In the genomic region with DNA sequence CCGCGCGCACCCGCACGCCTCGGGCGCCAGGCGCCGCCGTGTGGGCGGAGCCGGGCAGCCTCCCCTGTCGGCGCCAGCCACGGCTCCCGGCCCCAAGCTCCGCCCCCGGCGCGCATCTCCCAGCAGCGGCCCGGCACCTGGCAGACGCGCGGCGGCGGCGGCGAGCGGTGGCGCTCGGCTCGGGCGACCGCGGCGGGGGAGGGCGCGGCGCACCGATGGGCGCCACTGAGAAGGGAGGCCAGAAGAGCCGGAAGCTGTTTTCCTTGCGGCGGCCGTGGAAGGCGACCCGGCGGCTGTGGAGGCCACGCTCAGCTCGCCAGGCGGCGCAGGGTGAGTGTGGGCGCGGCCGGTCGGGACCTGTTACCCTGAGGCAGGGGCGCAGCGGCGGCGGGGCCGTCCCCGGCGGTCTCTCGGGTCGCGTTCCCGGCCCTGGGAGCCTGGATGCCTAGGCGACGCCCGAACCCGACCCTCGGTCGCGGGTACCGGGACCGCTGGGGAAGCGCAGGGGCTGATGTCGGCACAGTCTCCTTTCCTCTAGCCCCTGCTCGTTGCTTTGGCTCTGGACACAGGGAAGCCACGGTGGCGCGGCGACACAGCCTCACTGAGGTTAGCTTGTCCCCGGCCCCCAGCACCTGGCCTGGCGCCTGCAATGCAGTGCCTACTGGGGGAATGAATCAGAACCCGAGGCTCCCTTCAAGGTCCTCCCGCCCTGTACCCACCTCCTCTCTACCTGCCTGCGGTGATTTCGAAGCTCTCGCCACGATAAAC, we compare ENCODE assay signal across 8 cellular contexts. TPM values are rescaled to one million over a fixed set of nuclear protein-coding genes. Genes with fewer than 3 reads are reported as not detected.
A peak's percentile ranks its signal among the peaks of the same experiment; 100 is the strongest.
DNase-seq lines count a peak whose midpoint lies in the region; FAIRE-seq and TF ChIP-seq lines count a peak whose summit lies in the region.

No MANE protein-coding gene starts in this region.

- peaks cover 4% of the 10 kb centered on the region for H3K27me3 Mint-ChIP-seq in activated naive CD4-positive, alpha-beta T cell treated with anti-CD3 and anti-CD28 coated beads for 36 hours (ENCODE audit: low read depth)

- H3K4me1 Mint-ChIP-seq in activated naive CD4-positive, alpha-beta T cell treated with anti-CD3 and anti-CD28 coated beads for 36 hours (ENCODE audit: low read depth) = peaks cover 16% of the 10 kb centered on the region

- TF ChIP-seq POLR2A in H54 (IDR thresholded peaks at IDR 0.05; ENCODE audit: low read depth, low read length) = peak; percentile 73
- TF ChIP-seq POLR2A in ovary (IDR thresholded peaks at IDR 0.05) = no peak
- peak; percentile 22 to 69 for TF ChIP-seq POLR2A in tibial nerve (IDR thresholded peaks at IDR 0.05)

- TF ChIP-seq CTCF in ovary (IDR thresholded peaks at IDR 0.05) (no peak), tibial nerve (IDR thresholded peaks at IDR 0.05) (peak in 2 of 5 experiments; percentile 9 to 35)

- H3K9me3 ChIP-seq in ovary = no peaks in the 10 kb centered on the region
- H3K9me3 ChIP-seq in tibial nerve = no peaks in the 10 kb centered on the region

- intact Hi-C loops in activated naive CD4-positive, alpha-beta T cell treated with anti-CD3 and anti-CD28 coated beads for 36 hours (cut with micrococcal nuclease) = loop anchor here (1.0 to 5.0 kb wide), 6 partner anchors 11 to 510 kb away; a partner anchor contains a TSS
- intact Hi-C loops in head of caudate nucleus (cut with DNase I) = loop anchor here (10.0 kb wide), 1 partner anchor 60 kb away; no protein-coding TSS in a partner anchor
- intact Hi-C loops in ovary (cut with DNase I) = loop anchor here in 2 of 4 donors (10.0 kb wide), 2 partner anchors 160 to 170 kb away; a partner anchor contains a TSS

- WGBS in ovary, 3 donors = 0 to 1% (median 1%) methylated on average over 53 to 91 of the region's 92 CpGs
- 0 to 1% methylated on average over 11 to 51 of the region's 92 CpGs for WGBS in tibial nerve, 2 donors

- H3K36me3 Mint-ChIP-seq in activated naive CD4-positive, alpha-beta T cell treated with anti-CD3 and anti-CD28 coated beads for 36 hours (ENCODE audit: low read depth) = no peaks in the 10 kb centered on the region

- no peak overlapping the region for H3K27ac Mint-ChIP-seq in activated naive CD4-positive, alpha-beta T cell treated with anti-CD3 and anti-CD28 coated beads for 36 hours

- H3K36me3 ChIP-seq in ovary (no peaks in the 10 kb centered on the region), tibial nerve (no peaks in the 10 kb centered on the region)

- no peak overlapping the region for H3K27ac ChIP-seq in ovary
- H3K27ac ChIP-seq in tibial nerve = peak overlapping the region; percentile 60 to 80 (median 62)

- peak; percentile 75 for DNase-seq in GDM1 (lab: John Stamatoyannopoulos, UW)
- peak; percentile 91 for DNase-seq in H54 (ENCODE audit: insufficient read length, low spot score)
- peak; percentile 86 for DNase-seq in LoVo (ENCODE audit: low spot score)
- peak; percentile 50 for DNase-seq in SK-MEL-5 (ENCODE audit: low read depth, low spot score)
- DNase-seq in activated naive CD4-positive, alpha-beta T cell treated with anti-CD3 and anti-CD28 coated beads for 36 hours = peak; percentile 88
- DNase-seq in head of caudate nucleus = peak; percentile 68 to 96 (median 91)
- peak; percentile 64 to 79 (median 74) for DNase-seq in ovary
- DNase-seq in tibial nerve (ENCODE audit: low spot score in 2 of 2) = peak; percentile 40 to 53

- FAIRE-seq in H54 (lab: Jason Lieb, UNC) = no peak

- CTCF ChIA-PET in activated naive CD4-positive, alpha-beta T cell treated with anti-CD3 and anti-CD28 coated beads for 36 hours (lab: Charles Lee) = interaction anchor here (1.3 to 2.1 kb wide), 2 partner anchors 41 to 205 kb away, joined by 3 to 10 read pairs; no protein-coding TSS in a partner anchor

- H3K27me3 ChIP-seq in ovary (no peaks in the 10 kb centered on the region), tibial nerve (no peaks in the 10 kb centered on the region)

- no peak for TF ChIP-seq EP300 in ovary (IDR thresholded peaks at IDR 0.05)
- no peak for TF ChIP-seq EP300 in tibial nerve (IDR thresholded peaks at IDR 0.05)

- no peaks in the 10 kb centered on the region for H3K9me3 Mint-ChIP-seq in activated naive CD4-positive, alpha-beta T cell treated with anti-CD3 and anti-CD28 coated beads for 36 hours

- H3K4me3 Mint-ChIP-seq in activated naive CD4-positive, alpha-beta T cell treated with anti-CD3 and anti-CD28 coated beads for 36 hours = peak overlapping the region; percentile 86

- H3K4me3 ChIP-seq in ovary (peak overlapping the region; percentile 63), tibial nerve (peak overlapping the region; percentile 53 to 80 (median 76))

- in situ Hi-C loops in SK-MEL-5 (cut with HindIII; ENCODE audit: low pct_unique_long_range_greater_than_20kb, low sequenced_read_pairs) = no loop called here

- H3K4me1 ChIP-seq in ovary (ENCODE audit: insufficient read depth) = peaks cover 4% of the 10 kb centered on the region
- H3K4me1 ChIP-seq in tibial nerve = peaks cover 0 to 19% (median 9%) of the 10 kb centered on the region in 4 donors

RNA-seq across cellular contexts. Expression of a gene that starts 54.8 kb away (rescaled TPM):
- total RNA-seq in SK-MEL-5 (2014; rRNA removed; shearing (Covaris generic)) = 0.40 and 0.93 TPM in 2 replicates
- 0.14 and 2.5 TPM in 2 replicates for polyA plus RNA-seq in SK-MEL-5 (2015; cell fraction: cytosol; rRNA removed)
- polyA plus RNA-seq in SK-MEL-5 (2015; cell fraction: nucleus; rRNA removed) = 0.11 and 0.30 TPM in 2 replicates
- 1 to 10 TPM; 2.0 to 2.6 TPM for total RNA-seq in activated naive CD4-positive, alpha-beta T cell treated with anti-CD3 and anti-CD28 coated beads for 36 hours
- 1 to 10 TPM in 6 of 7 donors, under 1 TPM in 1; 0.83 to 2.4 (median 1.5) TPM for total RNA-seq in ovary
- 1 to 10 TPM in 1 of 2 donors, under 1 TPM in 1; 0.48 to 2.7 TPM for polyA plus RNA-seq in ovary
- 10 to 100 TPM; 11.4 to 19.2 (median 16.9) TPM for total RNA-seq in tibial nerve

Comparison
In these comparisons a context has a peak if more than half of its experiments do, and no peak if none do; other contexts are left out.
1. H3K27ac ChIP-seq: peak in tibial nerve (4 of 4); none in ovary (0 of 2).
2. Peak in every context shown above with its lines, with median percentiles within 50 percentile points of each other: DNase-seq.